In the genomic region with DNA sequence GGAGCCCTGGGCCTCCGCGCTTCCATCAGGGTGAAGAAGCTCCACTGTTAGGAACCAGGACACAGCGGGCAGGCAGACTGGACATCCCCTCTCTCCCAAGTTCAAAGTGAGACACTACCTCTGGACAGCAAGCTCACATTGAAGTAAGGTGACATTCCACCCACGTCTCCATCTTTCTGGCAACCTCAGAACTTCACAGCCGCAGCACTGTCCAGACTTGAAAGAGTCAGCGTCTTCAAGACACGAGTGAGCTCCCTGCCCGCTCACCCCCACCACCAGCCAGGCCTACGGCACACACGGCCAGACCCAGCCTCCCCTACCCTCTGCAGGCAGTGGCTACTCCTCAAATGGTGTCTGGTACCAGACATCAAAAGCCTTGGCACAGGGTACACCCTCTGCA, we compare ENCODE assay signal across 27 cellular contexts. TPM values are rescaled to one million over a fixed set of nuclear protein-coding genes. Genes with fewer than 3 reads are reported as not detected.
"Had no signal": no experiment of that assay in that cellular context is flagged by ENCODE, and none has a peak within 500 bp of the region (broad histone marks: within the 10 kb centered on the region; RNA-seq: fewer than 3 reads in every experiment).

No MANE protein-coding gene starts in this region.

- H3K4me3 Mint-ChIP-seq: naive thymus-derived CD8-positive, alpha-beta T cell; neural crest cell; stimulated activated effector memory CD8-positive, alpha-beta T cell treated with anti-CD3 and anti-CD28 coated beads, Interleukin-12 subunit alpha, Interleukin-12 subunit beta, amount 100 ng/mL, for 72 hours had no signal

- H3K27ac ChIP-seq: colonic mucosa, hepatocyte, pancreas, testis, tibial nerve, upper lobe of right lung, vagina had no signal

- H3K27ac Mint-ChIP-seq: progenitor cell of endocrine pancreas; stimulated activated effector memory CD8-positive, alpha-beta T cell treated with anti-CD3 and anti-CD28 coated beads, Interleukin-12 subunit alpha, Interleukin-12 subunit beta, amount 100 ng/mL, for 72 hours had no signal

- H3K4me1 Mint-ChIP-seq: neural crest cell had no signal

- H3K4me3 ChIP-seq: colonic mucosa, hepatocyte, mucosa of descending colon, pancreas, testis, tibial nerve, upper lobe of right lung, vagina had no signal

- H3K9me3 ChIP-seq: colonic mucosa, mucosa of descending colon, pancreas, testis, tibial nerve, upper lobe of right lung, vagina had no signal

- H3K27me3 Mint-ChIP-seq: naive thymus-derived CD8-positive, alpha-beta T cell; progenitor cell of endocrine pancreas had no signal

- H2AFZ ChIP-seq: hepatocyte had no signal

- ATAC-seq: left lobe of liver; naive thymus-derived CD8-positive, alpha-beta T cell; pancreas; right cardiac atrium; stimulated activated effector memory CD8-positive, alpha-beta T cell treated with anti-CD3 and anti-CD28 coated beads, Interleukin-12 subunit alpha, Interleukin-12 subunit beta, amount 100 ng/mL, for 72 hours; stimulated activated naive CD8-positive, alpha-beta T cell treated with anti-CD3 and anti-CD28 coated beads, Interleukin-15, Interleukin-2, amounts not matched to agents 100 U/mL and 50 U/mL, for 24 hours; upper lobe of right lung had no signal

- DNase-seq: colonic mucosa; dermis blood vessel endothelial cell; erythroblast; foreskin melanocyte; head of caudate nucleus; kidney glomerular epithelial cell; mammary epithelial cell; mucosa of descending colon; naive thymus-derived CD8-positive, alpha-beta T cell; nucleus accumbens; stimulated activated CD4-positive, alpha-beta T cell treated with anti-CD3 and anti-CD28 coated beads, Interleukin-4, amount 100 ng/mL, for 1 hour; stimulated activated CD8-positive, alpha-beta memory T cell treated with anti-CD3 and anti-CD28 coated beads, Interleukin-4, amount 100 ng/mL, for 48 hours; stimulated activated naive CD8-positive, alpha-beta T cell treated with anti-CD3 and anti-CD28 coated beads, Interleukin-15, Interleukin-2, amounts not matched to agents 100 U/mL and 50 U/mL, for 24 hours; upper lobe of right lung had no signal

- H3K4me2 ChIP-seq: hepatocyte had no signal

- H3K27me3 ChIP-seq: colonic mucosa, hepatocyte, pancreas, testis, tibial nerve, upper lobe of right lung, vagina had no signal

- H3K9me3 Mint-ChIP-seq: naive thymus-derived CD8-positive, alpha-beta T cell; neural crest cell; stimulated activated effector memory CD8-positive, alpha-beta T cell treated with anti-CD3 and anti-CD28 coated beads, Interleukin-12 subunit alpha, Interleukin-12 subunit beta, amount 100 ng/mL, for 72 hours had no signal

- H3K4me1 ChIP-seq: colonic mucosa, pancreas, tibial nerve, upper lobe of right lung had no signal

RNA-seq across cellular contexts. Expression of a gene that starts 57.2 kb away (rescaled TPM):
- total RNA-seq: colonic mucosa, dermis blood vessel endothelial cell, endothelial cell of umbilical vein, left lobe of liver, lower leg skin, mammary epithelial cell, mucosa of descending colon, neural crest cell, right cardiac atrium, subcutaneous adipose tissue, tibial nerve, upper lobe of right lung, vagina had no signal
- polyA plus RNA-seq: endothelial cell of umbilical vein, mammary epithelial cell had no signal
